26 cellular contexts compared by ENCODE assay signal in the genomic region with DNA sequence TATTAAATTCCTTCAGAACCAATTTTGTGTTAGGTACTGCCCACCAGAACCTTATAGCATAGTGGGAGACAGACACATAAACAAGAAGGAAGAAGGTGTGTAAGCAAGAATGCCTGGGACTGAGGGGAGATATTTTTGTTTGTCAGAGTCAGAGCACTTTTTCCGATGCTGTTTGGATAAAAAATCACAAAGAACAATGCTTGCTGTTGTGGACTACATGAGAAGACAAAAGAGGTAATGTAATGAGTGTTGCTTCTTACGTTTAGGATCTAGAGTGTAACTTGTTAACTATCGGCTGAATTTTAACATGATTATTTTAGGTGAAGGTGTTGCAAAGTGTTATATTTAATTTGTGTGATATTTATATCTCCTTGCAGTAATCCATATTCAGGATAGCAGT.
DNase-seq lines count a peak whose midpoint lies in the region; ATAC-seq, FAIRE-seq and TF ChIP-seq lines count a peak whose summit lies in the region.
"Had no signal": no experiment of that assay in that cellular context is flagged by ENCODE, and none has a peak within 500 bp of the region (broad histone marks: within the 10 kb centered on the region; RNA-seq: fewer than 3 reads in every experiment).

No MANE protein-coding gene starts in this region.

- H2AFZ ChIP-seq in GM12878 (ENCODE audit: control insufficient read depth, low read depth, low read length), result no peak overlapping the region
- H2AFZ ChIP-seq: GM23338 had no signal

- ATAC-seq in GM12878, result no peak
- ATAC-seq: activated naive CD4-positive, alpha-beta T cell treated with anti-CD3 and anti-CD28 coated beads, Interleukin-2, amount 50 U/mL, for 72 hours; GM23338; stimulated activated naive B cell treated with anti-CD40 and anti-IgM and Interleukin-4, amounts not matched to agents 10 μg/mL and 1 μg/mL and 100 μg/mL, for 72 hours had no signal

- H3K27ac ChIP-seq in GM12878 (ENCODE audit: control insufficient read depth, insufficient read depth) (no peak overlapping the region), layer of hippocampus (ENCODE audit: low read depth, low read length) (peak overlapping the region; percentile 3)
- H3K27ac ChIP-seq: HL-60, prostate gland, SK-N-MC, uterus had no signal

- TF ChIP-seq RAD21 in GM12878 (IDR thresholded peaks at IDR 0.05; ENCODE audit: insufficient read depth, low read depth, low read length), result no peak

- in situ Hi-C loops in GM12878 (cut with MboI), result no loop called here

- POLR2A ChIA-PET in GM12878 (lab: Charles Lee), result no interaction called here

- RAD21 ChIA-PET in GM12878 (lab: Charles Lee; ENCODE audit: unreplicated experiment), result no interaction called here

- DNase-seq in activated naive CD4-positive, alpha-beta T cell treated with anti-CD3 and anti-CD28 coated beads for 36 hours, result no peak
- DNase-seq in activated naive CD4-positive, alpha-beta T cell (lab: John Stamatoyannopoulos, UW), result no peak
- DNase-seq in GM12878 (ENCODE audit: low read depth, low spot score), result no peak
- DNase-seq in superior temporal gyrus (ENCODE audit: extremely low spot score), result peak; percentile 76
- DNase-seq in osteocyte (ENCODE audit: extremely low spot score, unreplicated experiment), result no peak
- no peak for DNase-seq in iPS-NIHi11 (ENCODE audit: low spot score)
- no peak for DNase-seq in iPS-NIHi7 (ENCODE audit: extremely low spot score)
- DNase-seq: central memory CD4-positive, alpha-beta T cell; DMS153; HFFc6; Karpas-422; kidney glomerular epithelial cell; NCI-H1436; NCI-H446; OCI-M1; stimulated activated CD4-positive, alpha-beta T cell treated with anti-CD3 and anti-CD28 coated beads, Interleukin-4, amount 100 ng/mL, for 4 hours; stimulated activated naive B cell treated with anti-CD40 and anti-IgM and Interleukin-4, amounts not matched to agents 10 μg/mL and 1 μg/mL and 100 μg/mL, for 72 hours; uterus had no signal

- 100% methylated on average over 3 of the region's 3 CpGs for WGBS in GM12878 (ENCODE audit: insufficient coverage, insufficient replicate concordance, low lambda C conversion rate, missing lambda C conversion rate)

- H4K20me1 ChIP-seq in GM12878 (ENCODE audit: control insufficient read depth, insufficient read depth), result no peaks in the 10 kb centered on the region

- H3K4me1 Mint-ChIP-seq in activated naive CD4-positive, alpha-beta T cell treated with anti-CD3 and anti-CD28 coated beads for 36 hours (ENCODE audit: low read depth), result peaks cover 40% of the 10 kb centered on the region
- H3K4me1 Mint-ChIP-seq in osteocyte (ENCODE audit: unreplicated experiment), result no peaks in the 10 kb centered on the region
- H3K4me1 Mint-ChIP-seq: GM23338 had no signal

- TSS peak; percentile 13 for BruUV-seq in GM12878 (replicated peaks; lab: Mats Ljungman, UMichigan)

- intact Hi-C loops in activated naive CD4-positive, alpha-beta T cell treated with anti-CD3 and anti-CD28 coated beads for 36 hours (cut with micrococcal nuclease), result no loop called here
- intact Hi-C loops in GM12878 (cut with micrococcal nuclease; ENCODE audit: unreplicated experiment), result no loop called here

- TF ChIP-seq EP300 in GM12878 (IDR thresholded peaks at IDR 0.05; ENCODE audit: borderline replicate concordance in 1 of 2, control insufficient read depth in 1 of 2, low read depth in 2 of 2, low read length in 2 of 2), result no peak

- peaks cover 15% of the 10 kb centered on the region for H3K36me3 Mint-ChIP-seq in activated naive CD4-positive, alpha-beta T cell treated with anti-CD3 and anti-CD28 coated beads for 36 hours (ENCODE audit: low read depth)
- H3K36me3 Mint-ChIP-seq in osteocyte (ENCODE audit: unreplicated experiment), result peaks cover 40% of the 10 kb centered on the region

- H3K27me3 Mint-ChIP-seq in activated naive CD4-positive, alpha-beta T cell treated with anti-CD3 and anti-CD28 coated beads for 36 hours (ENCODE audit: low read depth), result no peaks in the 10 kb centered on the region
- H3K27me3 Mint-ChIP-seq in osteocyte (ENCODE audit: unreplicated experiment), result no peaks in the 10 kb centered on the region
- H3K27me3 Mint-ChIP-seq: stimulated activated naive B cell treated with anti-CD40 and anti-IgM and Interleukin-4, amounts not matched to agents 10 μg/mL and 1 μg/mL and 100 μg/mL, for 72 hours had no signal

- no peak overlapping the region for H3K9ac ChIP-seq in GM12878 (ENCODE audit: control insufficient read depth, insufficient read depth, low read length)

- peak overlapping the region; percentile 7 for H3K27ac Mint-ChIP-seq in activated naive CD4-positive, alpha-beta T cell treated with anti-CD3 and anti-CD28 coated beads for 36 hours
- no peak overlapping the region for H3K27ac Mint-ChIP-seq in osteocyte (ENCODE audit: unreplicated experiment)
- H3K27ac Mint-ChIP-seq: GM23338; HFFc6; stimulated activated naive B cell treated with anti-CD40 and anti-IgM and Interleukin-4, amounts not matched to agents 10 μg/mL and 1 μg/mL and 100 μg/mL, for 72 hours had no signal

- no peak for TF ChIP-seq POLR2A in GM12878 (IDR thresholded peaks at IDR 0.05; ENCODE audit: low read depth, low read length)

- CTCF ChIA-PET in activated naive CD4-positive, alpha-beta T cell treated with anti-CD3 and anti-CD28 coated beads for 36 hours (lab: Charles Lee), result no interaction called here
- CTCF ChIA-PET in GM12878 (lab: Yijun Ruan, JAX), result no interaction called here

- no peaks in the 10 kb centered on the region for H3K27me3 ChIP-seq in GM12878 (replicated peaks in 1 of 2; ENCODE audit: control insufficient read depth in 2 of 2, insufficient read depth in 2 of 2, low read length in 1 of 2)
- H3K27me3 ChIP-seq in layer of hippocampus (ENCODE audit: control insufficient read depth, insufficient read depth, low read length), result no peaks in the 10 kb centered on the region
- H3K27me3 ChIP-seq: uterus had no signal

- no peaks in the 10 kb centered on the region for H3K9me3 ChIP-seq in GM12878 (replicated peaks; ENCODE audit: control insufficient read depth, insufficient read depth, low read length)
- H3K9me3 ChIP-seq: prostate gland, uterus had no signal

- H3K79me2 ChIP-seq in GM12878 (ENCODE audit: control insufficient read depth, insufficient read depth, low read length), result no peaks in the 10 kb centered on the region

- TF ChIP-seq CTCF in GM12878 (IDR thresholded peaks at IDR 0.05 in 2 of 3, conservative IDR thresholded peaks at IDR 0.05 in 1 of 3; ENCODE audit: control insufficient read depth in 2 of 3, extremely low read depth in 1 of 3, insufficient read depth in 1 of 3, low read depth in 3 of 3, low read length in 3 of 3) (no peak), osteocyte (IDR thresholded peaks at IDR 0.05) (no peak)

- no peak overlapping the region for H3K4me3 Mint-ChIP-seq in activated naive CD4-positive, alpha-beta T cell treated with anti-CD3 and anti-CD28 coated beads for 36 hours
- H3K4me3 Mint-ChIP-seq in osteocyte (ENCODE audit: unreplicated experiment), result no peak overlapping the region
- H3K4me3 Mint-ChIP-seq: GM23338; HFFc6; stimulated activated naive B cell treated with anti-CD40 and anti-IgM and Interleukin-4, amounts not matched to agents 10 μg/mL and 1 μg/mL and 100 μg/mL, for 72 hours had no signal

- no peaks in the 10 kb centered on the region for H3K9me3 Mint-ChIP-seq in activated naive CD4-positive, alpha-beta T cell treated with anti-CD3 and anti-CD28 coated beads for 36 hours
- no peaks in the 10 kb centered on the region for H3K9me3 Mint-ChIP-seq in osteocyte (ENCODE audit: unreplicated experiment)
- H3K9me3 Mint-ChIP-seq: activated naive CD4-positive, alpha-beta T cell treated with anti-CD3 and anti-CD28 coated beads, Interleukin-2, amount 50 U/mL, for 72 hours; GM23338; HFFc6; stimulated activated naive B cell treated with anti-CD40 and anti-IgM and Interleukin-4, amounts not matched to agents 10 μg/mL and 1 μg/mL and 100 μg/mL, for 72 hours had no signal

- SMC1A ChIA-PET in GM12878 (lab: Charles Lee; ENCODE audit: uncharacterized antibody, unreplicated experiment), result no interaction called here

- no peak for FAIRE-seq in GM12878 (lab: Jason Lieb, UNC)
- FAIRE-seq: A204.1, astrocyte had no signal

- no peak overlapping the region for H3K4me3 ChIP-seq in GM12878
- H3K4me3 ChIP-seq: GM23338, prostate gland, SK-N-MC, uterus had no signal

- no peak overlapping the region for H3K4me2 ChIP-seq in GM12878 (ENCODE audit: control insufficient read depth, insufficient read depth)
- H3K4me2 ChIP-seq: GM23338 had no signal

- H3K36me3 ChIP-seq in GM12878 (ENCODE audit: control insufficient read depth in 2 of 2, insufficient read depth in 2 of 2, low read length in 1 of 2), result peaks cover 0 to 14% of the 10 kb centered on the region in 2 experiments; a peak in 1 of 4 replicates
- H3K36me3 ChIP-seq: prostate gland, uterus had no signal

- H3K4me1 ChIP-seq in GM12878 (ENCODE audit: control insufficient read depth, insufficient read depth, low read length), result no peaks in the 10 kb centered on the region
- H3K4me1 ChIP-seq: prostate gland, uterus had no signal

TF ChIP-seq in GM12878, 131 proteins besides CTCF, POLR2A, EP300 and RAD21 (continues in another document):
- TF ChIP-seq EED (IDR thresholded peaks at IDR 0.05; ENCODE audit: low read depth) (no peak), EGR1 (IDR thresholded peaks at IDR 0.05; ENCODE audit: borderline replicate concordance in 1 of 2, low read depth in 2 of 2, low read length in 2 of 2) (no peak), ASH2L (IDR thresholded peaks at IDR 0.05; ENCODE audit: borderline replicate concordance, low read depth) (no peak), MEF2A (IDR thresholded peaks at IDR 0.05; ENCODE audit: insufficient read depth, low read depth, low read length) (no peak), RB1 (IDR thresholded peaks at IDR 0.05; ENCODE audit: borderline replicate concordance) (no peak), ZZZ3 (IDR thresholded peaks at IDR 0.05; ENCODE audit: control insufficient read depth, insufficient read length, low read depth) (no peak), ETV6 (conservative IDR thresholded peaks at IDR 0.05 in 1 of 2, IDR thresholded peaks at IDR 0.05 in 1 of 2; ENCODE audit: borderline replicate concordance in 1 of 2, low read depth in 1 of 2) (no peak), ZNF274 (IDR thresholded peaks at IDR 0.05; ENCODE audit: insufficient read depth, insufficient read length) (no peak), PKNOX1 (IDR thresholded peaks at IDR 0.05) (no peak)
